1 cellular context compared by ENCODE assay signal in the genomic region with DNA sequence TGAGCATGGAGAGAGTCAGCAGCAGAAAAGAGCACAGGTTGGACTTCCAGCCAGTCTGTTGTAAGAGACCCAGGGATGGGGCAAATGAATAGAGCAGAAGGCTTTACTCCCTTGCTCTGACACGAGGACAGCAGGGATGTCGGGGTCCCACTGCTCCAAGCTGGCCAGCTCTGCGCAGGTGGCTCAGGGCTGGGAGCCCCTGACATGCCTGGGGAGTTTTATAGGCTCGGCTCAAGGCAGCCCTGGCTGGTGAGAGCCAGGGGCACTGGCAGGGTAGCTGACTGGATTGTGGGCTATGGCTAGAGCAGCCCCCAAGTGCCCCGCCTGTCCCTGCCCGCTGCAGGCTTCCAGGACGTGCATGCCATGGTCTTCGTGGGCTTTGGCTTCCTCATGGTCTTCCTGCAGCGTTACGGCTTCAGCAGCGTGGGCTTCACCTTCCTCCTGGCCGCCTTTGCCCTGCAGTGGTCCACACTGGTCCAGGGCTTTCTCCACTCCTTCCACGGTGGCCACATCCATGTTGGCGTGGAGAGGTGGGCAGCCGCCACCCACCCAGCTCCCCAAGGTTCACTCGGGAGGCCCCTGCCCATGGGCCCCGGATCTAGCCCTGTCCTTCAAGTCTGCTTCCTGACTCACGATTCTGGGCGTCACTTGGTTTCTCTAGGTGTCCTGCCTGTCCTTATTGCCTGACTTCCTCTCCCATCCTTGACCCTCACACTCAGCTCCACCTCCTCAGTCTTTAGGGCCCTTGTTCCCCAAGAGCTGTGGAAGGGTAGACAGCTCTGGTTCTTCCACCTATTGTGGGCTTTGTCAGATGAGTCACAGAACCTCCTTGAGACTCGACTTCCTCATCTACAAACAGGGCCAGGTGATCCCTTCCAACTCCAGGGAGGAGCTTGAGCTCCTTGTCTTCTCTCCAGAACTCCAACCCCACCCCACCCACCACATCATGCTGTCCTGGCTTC.
TF ChIP-seq lines count a peak whose summit lies in the region.

No MANE protein-coding gene starts in this region.

TF ChIP-seq in K562, 482 proteins besides CTCF, POLR2A, EP300 and RAD21:
- TF ChIP-seq CCAR2 (IDR thresholded peaks at IDR 0.05; ENCODE audit: low read depth, low read length) (no peak), SPI1 (IDR thresholded peaks at IDR 0.05; ENCODE audit: borderline replicate concordance, low read depth, low read length) (peak; percentile 23; the same call in 1 of the 2 replicates), HDAC2 (IDR thresholded peaks at IDR 0.05) (no peak), ZNF717 (CRISPR knock-in tag; IDR thresholded peaks at IDR 0.05) (no peak)
- TF ChIP-seq, protein P1, sequence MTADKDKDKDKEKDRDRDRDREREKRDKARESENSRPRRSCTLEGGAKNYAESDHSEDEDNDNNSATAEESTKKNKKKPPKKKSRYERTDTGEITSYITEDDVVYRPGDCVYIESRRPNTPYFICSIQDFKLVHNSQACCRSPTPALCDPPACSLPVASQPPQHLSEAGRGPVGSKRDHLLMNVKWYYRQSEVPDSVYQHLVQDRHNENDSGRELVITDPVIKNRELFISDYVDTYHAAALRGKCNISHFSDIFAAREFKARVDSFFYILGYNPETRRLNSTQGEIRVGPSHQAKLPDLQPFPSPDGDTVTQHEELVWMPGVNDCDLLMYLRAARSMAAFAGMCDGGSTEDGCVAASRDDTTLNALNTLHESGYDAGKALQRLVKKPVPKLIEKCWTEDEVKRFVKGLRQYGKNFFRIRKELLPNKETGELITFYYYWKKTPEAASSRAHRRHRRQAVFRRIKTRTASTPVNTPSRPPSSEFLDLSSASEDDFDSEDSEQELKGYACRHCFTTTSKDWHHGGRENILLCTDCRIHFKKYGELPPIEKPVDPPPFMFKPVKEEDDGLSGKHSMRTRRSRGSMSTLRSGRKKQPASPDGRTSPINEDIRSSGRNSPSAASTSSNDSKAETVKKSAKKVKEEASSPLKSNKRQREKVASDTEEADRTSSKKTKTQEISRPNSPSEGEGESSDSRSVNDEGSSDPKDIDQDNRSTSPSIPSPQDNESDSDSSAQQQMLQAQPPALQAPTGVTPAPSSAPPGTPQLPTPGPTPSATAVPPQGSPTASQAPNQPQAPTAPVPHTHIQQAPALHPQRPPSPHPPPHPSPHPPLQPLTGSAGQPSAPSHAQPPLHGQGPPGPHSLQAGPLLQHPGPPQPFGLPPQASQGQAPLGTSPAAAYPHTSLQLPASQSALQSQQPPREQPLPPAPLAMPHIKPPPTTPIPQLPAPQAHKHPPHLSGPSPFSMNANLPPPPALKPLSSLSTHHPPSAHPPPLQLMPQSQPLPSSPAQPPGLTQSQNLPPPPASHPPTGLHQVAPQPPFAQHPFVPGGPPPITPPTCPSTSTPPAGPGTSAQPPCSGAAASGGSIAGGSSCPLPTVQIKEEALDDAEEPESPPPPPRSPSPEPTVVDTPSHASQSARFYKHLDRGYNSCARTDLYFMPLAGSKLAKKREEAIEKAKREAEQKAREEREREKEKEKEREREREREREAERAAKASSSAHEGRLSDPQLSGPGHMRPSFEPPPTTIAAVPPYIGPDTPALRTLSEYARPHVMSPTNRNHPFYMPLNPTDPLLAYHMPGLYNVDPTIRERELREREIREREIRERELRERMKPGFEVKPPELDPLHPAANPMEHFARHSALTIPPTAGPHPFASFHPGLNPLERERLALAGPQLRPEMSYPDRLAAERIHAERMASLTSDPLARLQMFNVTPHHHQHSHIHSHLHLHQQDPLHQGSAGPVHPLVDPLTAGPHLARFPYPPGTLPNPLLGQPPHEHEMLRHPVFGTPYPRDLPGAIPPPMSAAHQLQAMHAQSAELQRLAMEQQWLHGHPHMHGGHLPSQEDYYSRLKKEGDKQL (CRISPR knock-in tag; IDR thresholded peaks at IDR 0.05; ENCODE audit: borderline replicate concordance), result no peak
